In genomic region chr3:152276688-152277087, GRCh38 we compare ENCODE assay signal across 14 cellular contexts. TPM values are rescaled to one million over a fixed set of nuclear protein-coding genes. Genes with fewer than 3 reads are reported as not detected.
DNase-seq lines count a peak whose midpoint lies in the region; ATAC-seq and TF ChIP-seq lines count a peak whose summit lies in the region.
"Had no signal": no experiment of that assay in that cellular context is flagged by ENCODE, and none has a peak within 500 bp of the region (broad histone marks: within the 10 kb centered on the region; RNA-seq: fewer than 3 reads in every experiment).

No MANE protein-coding gene starts in this region.

- peak overlapping the region; percentile 74 for H3K27ac Mint-ChIP-seq in activated CD8-positive, alpha-beta T cell treated with anti-CD3 and anti-CD28 coated beads for 36 hours
- H3K27ac Mint-ChIP-seq in mesothelial cell of epicardium: peak overlapping the region; percentile 27

- no peak overlapping the region for H3K4me3 ChIP-seq in right atrium auricular region

- peak overlapping the region; percentile 31 for H3K4me3 Mint-ChIP-seq in activated CD8-positive, alpha-beta T cell treated with anti-CD3 and anti-CD28 coated beads for 36 hours
- no peak overlapping the region for H3K4me3 Mint-ChIP-seq in mesothelial cell of epicardium

- POLR2A ChIA-PET in activated CD8-positive, alpha-beta T cell treated with anti-CD3 and anti-CD28 coated beads for 36 hours (lab: Charles Lee): interaction anchor here (0.9 to 2.3 kb wide), 7 partner anchors 8 to 59 kb away, joined by 3 to 7 read pairs (median 4); partner anchors contain the start of gene MBNL1

- no peaks in the 10 kb centered on the region for H3K9me3 ChIP-seq in right atrium auricular region

- no peaks in the 10 kb centered on the region for H3K27me3 Mint-ChIP-seq in activated CD8-positive, alpha-beta T cell treated with anti-CD3 and anti-CD28 coated beads for 36 hours
- H3K27me3 Mint-ChIP-seq in mesothelial cell of epicardium (ENCODE audit: low read depth): no peaks in the 10 kb centered on the region

- H3K27me3 ChIP-seq in right atrium auricular region: no peaks in the 10 kb centered on the region

- peak overlapping the region; percentile 51 to 66 for H3K27ac ChIP-seq in right atrium auricular region

- no peaks in the 10 kb centered on the region for H3K9me3 Mint-ChIP-seq in activated CD8-positive, alpha-beta T cell treated with anti-CD3 and anti-CD28 coated beads for 36 hours
- H3K9me3 Mint-ChIP-seq in mesothelial cell of epicardium: no peaks in the 10 kb centered on the region

- ATAC-seq in Right ventricle myocardium inferior (no peak), HG02884 (IDR thresholded peaks at IDR 0.05; ENCODE audit: unreplicated experiment) (no peak), GM21576 (IDR thresholded peaks at IDR 0.05; ENCODE audit: unreplicated experiment) (no peak)
- peak; percentile 28 for ATAC-seq in activated CD8-positive, alpha-beta T cell treated with anti-CD3 and anti-CD28 coated beads for 36 hours
- ATAC-seq: HCT116, sciatic nerve had no signal

- H3K4me1 ChIP-seq in right atrium auricular region: peaks cover 0 to 96% of the 10 kb centered on the region in 2 donors

- H3K36me3 ChIP-seq in right atrium auricular region: no peaks in the 10 kb centered on the region

- no peak for DNase-seq in right atrium auricular region (ENCODE audit: low spot score)
- no peak for DNase-seq in Right ventricle myocardium inferior (ENCODE audit: missing footprints)
- no peak for DNase-seq in activated CD8-positive, alpha-beta T cell treated with anti-CD3 and anti-CD28 coated beads for 36 hours
- DNase-seq in mesothelial cell of epicardium (ENCODE audit: low spot score in 2 of 2, unreplicated experiment in 2 of 2): no peak
- DNase-seq in NCI-H2081 treated with DMSO at 0.1 percent for 48 hours (lab: John Stamatoyannopoulos, UW): no peak
- DNase-seq in DMS79 (lab: John Stamatoyannopoulos, UW): no peak
- DNase-seq: activated gamma-delta T cell treated with Interleukin-2 at 50 U/mL for 16 hours, dermis blood vessel endothelial cell, mesendoderm, NCI-H524 treated with DMSO at 0.1 percent for 48 hours had no signal

- CTCF ChIA-PET in activated CD8-positive, alpha-beta T cell treated with anti-CD3 and anti-CD28 coated beads for 36 hours (lab: Charles Lee): interaction anchor here (1.3 kb wide), 1 partner anchor 93 kb away, joined by 5 read pairs; no protein-coding TSS in a partner anchor

- H3K36me3 Mint-ChIP-seq in activated CD8-positive, alpha-beta T cell treated with anti-CD3 and anti-CD28 coated beads for 36 hours (ENCODE audit: low read depth): peaks cover 48% of the 10 kb centered on the region
- no peaks in the 10 kb centered on the region for H3K36me3 Mint-ChIP-seq in mesothelial cell of epicardium

- H3K4me1 Mint-ChIP-seq in activated CD8-positive, alpha-beta T cell treated with anti-CD3 and anti-CD28 coated beads for 36 hours (ENCODE audit: low read depth): peaks cover 68% of the 10 kb centered on the region
- H3K4me1 Mint-ChIP-seq in mesothelial cell of epicardium: peaks cover 39% of the 10 kb centered on the region

- intact Hi-C loops in Right ventricle myocardium inferior (cut with DNase I): loop anchor here (10.0 kb wide), 1 partner anchor 128 kb away; no protein-coding TSS in a partner anchor
- intact Hi-C loops in activated CD8-positive, alpha-beta T cell treated with anti-CD3 and anti-CD28 coated beads for 36 hours (cut with micrococcal nuclease): loop anchor here (10.0 kb wide), 1 partner anchor 152 kb away; no protein-coding TSS in a partner anchor

- no peak for TF ChIP-seq CTCF in right atrium auricular region (IDR thresholded peaks at IDR 0.05)
- no peak for TF ChIP-seq CTCF in activated CD8-positive, alpha-beta T cell treated with anti-CD3 and anti-CD28 coated beads for 36 hours (IDR thresholded peaks at IDR 0.05)
- TF ChIP-seq CTCF in mesothelial cell of epicardium (IDR thresholded peaks at IDR 0.05; ENCODE audit: unreplicated experiment): no peak

RNA-seq across cellular contexts. Expression of gene MBNL1, which starts 8.0 kb away (rescaled TPM):
- total RNA-seq in right atrium auricular region (100 to 1,000 TPM; 199 to 327 TPM), Right ventricle myocardium inferior (180 TPM), mesothelial cell of epicardium (67.8 to 74.8 TPM (median 72.9 TPM) in 3 replicates)
- total RNA-seq in activated CD8-positive, alpha-beta T cell treated with anti-CD3 and anti-CD28 coated beads for 36 hours: 100 to 1,000 TPM; 341 to 360 TPM
